Comparison of ENCODE assay signal across 2 cellular contexts in genomic region chrX:39577206-39577605, GRCh38.
TF ChIP-seq lines count a peak whose summit lies in the region.

No MANE protein-coding gene starts in this region.

TF ChIP-seq in SK-N-SH treated with all-trans-retinoic acid at 6 μM for 48 hours, 23 proteins besides CTCF, POLR2A, EP300 and RAD21 (continued from another document):
- TF ChIP-seq CREB5 (CRISPR knock-in tag; IDR thresholded peaks at IDR 0.05; ENCODE audit: low read depth) (no peak), RARB (CRISPR knock-in tag; IDR thresholded peaks at IDR 0.05) (no peak), ZNF8 (CRISPR knock-in tag; IDR thresholded peaks at IDR 0.05) (no peak), ISL1 (CRISPR knock-in tag; IDR thresholded peaks at IDR 0.05) (no peak)

TF ChIP-seq in SK-N-SH, 30 proteins besides CTCF, POLR2A, EP300 and RAD21 (continued from another document):
- TF ChIP-seq GABPA (IDR thresholded peaks at IDR 0.05; ENCODE audit: low read depth), result no peak
- no peak for TF ChIP-seq MAX (IDR thresholded peaks at IDR 0.05; ENCODE audit: low read depth)
- TF ChIP-seq YY1 (IDR thresholded peaks at IDR 0.05; ENCODE audit: low read depth), result no peak
- no peak for TF ChIP-seq RXRA (IDR thresholded peaks at IDR 0.05; ENCODE audit: borderline replicate concordance, low read depth)
- TF ChIP-seq ELF1 (IDR thresholded peaks at IDR 0.05), result no peak
- no peak for TF ChIP-seq FOSL2 (IDR thresholded peaks at IDR 0.05; ENCODE audit: borderline replicate concordance, low read depth)
- TF ChIP-seq EZH2phosphoT487 (IDR thresholded peaks at IDR 0.05; ENCODE audit: borderline replicate concordance, low read depth), result no peak
- TF ChIP-seq SMC3 (IDR thresholded peaks at IDR 0.05; ENCODE audit: low read depth, low read length), result no peak
- TF ChIP-seq RCOR1 (IDR thresholded peaks at IDR 0.05; ENCODE audit: low read length), result no peak
